14 cellular contexts compared by ENCODE assay signal in the genomic region with DNA sequence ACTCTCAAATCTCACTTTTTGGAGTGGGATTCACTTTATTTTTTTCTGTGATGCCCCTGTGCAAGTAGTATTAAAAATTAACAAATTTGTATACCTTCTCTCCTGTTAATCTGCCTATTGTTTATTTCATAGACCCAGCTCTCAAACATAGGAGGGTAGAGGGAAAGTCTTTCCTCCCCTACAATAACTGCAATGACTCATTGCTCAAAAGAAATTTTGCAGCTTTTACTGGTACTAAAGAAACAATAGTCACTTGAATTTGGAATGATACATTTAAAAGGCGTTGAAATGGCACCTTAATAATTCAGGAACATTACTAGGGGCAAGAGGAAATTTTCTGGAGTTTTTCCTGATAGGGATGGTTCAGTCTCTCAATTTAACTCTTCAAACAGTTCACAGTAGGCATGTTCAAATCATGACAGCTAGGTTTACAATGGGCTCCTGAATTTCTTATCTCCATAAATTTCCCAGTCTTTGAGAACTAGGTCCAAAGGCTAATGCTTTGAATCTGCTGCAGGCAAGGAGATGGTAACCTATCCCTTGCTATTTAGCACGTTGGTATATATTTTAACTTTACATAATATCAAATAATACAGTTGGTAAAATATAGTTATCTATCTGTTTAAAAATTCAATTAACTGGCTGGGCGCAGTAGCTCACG.
DNase-seq lines count a peak whose midpoint lies in the region; ATAC-seq and TF ChIP-seq lines count a peak whose summit lies in the region.
"Had no signal": no experiment of that assay in that cellular context is flagged by ENCODE, and none has a peak within 500 bp of the region (broad histone marks: within the 10 kb centered on the region; RNA-seq: fewer than 3 reads in every experiment).

No MANE protein-coding gene starts in this region.

- H2AK9ac ChIP-seq in IMR-90 (replicated peaks; ENCODE audit: low read depth, low read length, poor library complexity): no peak overlapping the region

- H3K4me1 Mint-ChIP-seq in H9: peaks cover 30 to 35% of the 10 kb centered on the region in 2 experiments
- H3K4me1 Mint-ChIP-seq in neural progenitor cell: no peaks in the 10 kb centered on the region
- no peaks in the 10 kb centered on the region for H3K4me1 Mint-ChIP-seq in T-cell

- DNase-seq in H9 (no peak), IMR-90 (no peak), dermis blood vessel endothelial cell (peak; percentile 19), neural progenitor cell (ENCODE audit: low spot score) (no peak), T-cell (no peak)
- DNase-seq: ACHN; C1 segment of cervical spinal cord; Calu3; CD4-positive, alpha-beta T cell; DMS 273 treated with DMSO at 0.1 percent for 48 hours; HCEC 1CT had no signal

- H3K14ac ChIP-seq in H9 (ENCODE audit: insufficient read depth, low read length) (no peak overlapping the region), IMR-90 (replicated peaks; ENCODE audit: low read depth, low read length) (peak overlapping the region; percentile 48; the same call in 1 of the 2 replicates)

- H3K56ac ChIP-seq in H9 (ENCODE audit: insufficient read length, low read depth, low read length): no peak overlapping the region
- H3K56ac ChIP-seq in IMR-90 (ENCODE audit: extremely low read depth, insufficient read depth, low read length): no peak overlapping the region

- BruUV-seq in IMR-90 (replicated peaks; lab: Mats Ljungman, UMichigan): no TSS peak

- H4K5ac ChIP-seq in H9 (ENCODE audit: insufficient read length, low read depth, low read length) (no peak overlapping the region), IMR-90 (ENCODE audit: low read depth, low read length) (no peak overlapping the region; the same call in 1 of the 2 replicates)

- H3T11ph ChIP-seq in H9 (ENCODE audit: low read length): no peak overlapping the region

- H3K27ac Mint-ChIP-seq in H9 (peak overlapping the region in 2 of 3 experiments; percentile 25 to 32; a peak in 2 of 7 replicates), neural progenitor cell (no peak overlapping the region), T-cell (no peak overlapping the region)
- H3K27ac Mint-ChIP-seq: CD4-positive, alpha-beta T cell had no signal

- 0 out of 2 replicates have a peak, but pooled peaks cover 1% of the 10 kb centered on the region for H3K36me3 ChIP-seq in IMR-90 (ENCODE audit: control insufficient read depth, insufficient read depth, low read length)
- no peaks in the 10 kb centered on the region for H3K36me3 ChIP-seq in neural progenitor cell

- dilution Hi-C loops in IMR-90 (cut with HindIII; ENCODE audit: low sequenced_read_pairs, unreplicated experiment): no loop called here

- no peak overlapping the region for H2AK5ac ChIP-seq in H9 (ENCODE audit: insufficient read length, low read length)
- no peak overlapping the region for H2AK5ac ChIP-seq in IMR-90 (ENCODE audit: low read depth, low read length)

- H3K27ac ChIP-seq in H9 (ENCODE audit: insufficient read length, low read depth, low read length): no peak overlapping the region
- no peak overlapping the region for H3K27ac ChIP-seq in IMR-90 (ENCODE audit: insufficient read depth, low read length)
- peak overlapping the region; percentile 18 for H3K27ac ChIP-seq in neural progenitor cell

- WGBS in H9 (ENCODE audit: extremely low coverage, insufficient read length, low lambda C conversion rate): no CpG with 5 or more reads among the region's 4 CpGs
- no CpG with 5 or more reads among the region's 4 CpGs for WGBS in IMR-90 (ENCODE audit: extremely low coverage in 2 of 2, insufficient read length in 1 of 2), 2 experiments

- in situ Hi-C loops in IMR-90 (cut with MboI; ENCODE audit: low sequenced_read_pairs): no loop called here

- H3K9ac ChIP-seq in H9 (ENCODE audit: extremely low read depth, insufficient read length, low read length) (no peak overlapping the region), IMR-90 (ENCODE audit: low read depth, low read length) (no peak overlapping the region), neural progenitor cell (no peak overlapping the region)

- H3K4me3 ChIP-seq in IMR-90 (ENCODE audit: insufficient read depth, low read depth, low read length) (no peak overlapping the region), neural progenitor cell (no peak overlapping the region)

- H3K4ac ChIP-seq in H9 (ENCODE audit: low read depth, low read length) (no peak overlapping the region), IMR-90 (ENCODE audit: low read depth, low read length) (no peak overlapping the region)

- POLR2A ChIA-PET in IMR-90 (lab: Charles Lee; ENCODE audit: unreplicated experiment): no interaction called here
- POLR2A ChIA-PET in T-cell (lab: Charles Lee): no interaction called here

- H3K4me2 ChIP-seq in H9 (ENCODE audit: insufficient read depth, insufficient read length, low read length) (no peak overlapping the region), IMR-90 (ENCODE audit: low read depth, low read length) (no peak overlapping the region), neural progenitor cell (no peak overlapping the region)

- H3K27me3 ChIP-seq in H9 (ENCODE audit: insufficient read depth, low read length) (no peaks in the 10 kb centered on the region), IMR-90 (ENCODE audit: control insufficient read depth, insufficient read depth, low read length) (no peaks in the 10 kb centered on the region), neural progenitor cell (no peaks in the 10 kb centered on the region)

- H2AFZ ChIP-seq in H9 (ENCODE audit: low read length) (no peak overlapping the region), IMR-90 (replicated peaks; ENCODE audit: low read length, poor library complexity) (no peak overlapping the region), neural progenitor cell (replicated peaks) (no peak overlapping the region)

- H3K9me3 ChIP-seq in H9 (ENCODE audit: control insufficient read depth, low read depth, low read length) (no peaks in the 10 kb centered on the region), IMR-90 (ENCODE audit: control insufficient read depth, insufficient read depth, low read length) (no peaks in the 10 kb centered on the region), neural progenitor cell (ENCODE audit: low read depth) (no peaks in the 10 kb centered on the region)

- peaks cover 7% of the 10 kb centered on the region; the same call in 1 of the 2 replicates for H3K4me1 ChIP-seq in H9 (ENCODE audit: insufficient read depth, low read length)
- H3K4me1 ChIP-seq in IMR-90 (ENCODE audit: control insufficient read depth, insufficient read depth, low read length): peaks cover 2% of the 10 kb centered on the region; the same call in 1 of the 2 replicates
- peaks cover 15% of the 10 kb centered on the region for H3K4me1 ChIP-seq in neural progenitor cell

- ATAC-seq in IMR-90 (ENCODE audit: low read depth) (no peak), T-cell (replicated peaks in 1 of 4) (no peak), GM19467 (IDR thresholded peaks at IDR 0.05; ENCODE audit: unreplicated experiment) (no peak), GM19324 (IDR thresholded peaks at IDR 0.05; ENCODE audit: low FRiP score, unreplicated experiment) (no peak), GM21381 (IDR thresholded peaks at IDR 0.05; ENCODE audit: unreplicated experiment) (no peak)

- H2BK120ac ChIP-seq in H9 (ENCODE audit: low read depth, low read length, poor library complexity, severe bottlenecking) (no peak overlapping the region), IMR-90 (ENCODE audit: low read depth, low read length) (peak overlapping the region; percentile 18; the same call in 1 of the 2 replicates)

- H2BK5ac ChIP-seq in H9 (ENCODE audit: insufficient read length, low read length): no peak overlapping the region
- no peak overlapping the region for H2BK5ac ChIP-seq in IMR-90 (ENCODE audit: low read depth, low read length, poor library complexity, severe bottlenecking)

- H2BK20ac ChIP-seq in H9 (ENCODE audit: low read depth, low read length, poor library complexity, severe bottlenecking) (no peak overlapping the region), IMR-90 (ENCODE audit: low read depth, low read length) (peak overlapping the region; percentile 18; the same call in 1 of the 2 replicates)

- TF ChIP-seq RAD21 in IMR-90 (IDR thresholded peaks at IDR 0.05; ENCODE audit: low read length): no peak

- H4K20me1 ChIP-seq in H9 (ENCODE audit: control insufficient read depth, insufficient read depth, insufficient read length) (no peaks in the 10 kb centered on the region), IMR-90 (ENCODE audit: insufficient read depth, low read length) (no peaks in the 10 kb centered on the region), neural progenitor cell (ENCODE audit: low read depth) (no peaks in the 10 kb centered on the region)

- no peak overlapping the region for H4K8ac ChIP-seq in H9 (replicated peaks; ENCODE audit: insufficient read length, low read depth, low read length)
- no peak overlapping the region for H4K8ac ChIP-seq in IMR-90 (ENCODE audit: low read depth in 2 of 2, low read length in 2 of 2)

- H3K79me1 ChIP-seq in H9 (ENCODE audit: insufficient read depth, low read depth, low read length, poor library complexity, severe bottlenecking) (no peaks in the 10 kb centered on the region), IMR-90 (ENCODE audit: low read depth in 1 of 2, low read length in 2 of 2) (no peaks in the 10 kb centered on the region)

- no peak for TF ChIP-seq CTCF in H9 (conservative IDR thresholded peaks at IDR 0.05)
- no peak for TF ChIP-seq CTCF in IMR-90 (conservative IDR thresholded peaks at IDR 0.05; ENCODE audit: low read depth, low read length)
- no peak for TF ChIP-seq CTCF in neural progenitor cell (IDR thresholded peaks at IDR 0.05)

- H3K79me2 ChIP-seq in H9 (ENCODE audit: insufficient read depth, low read length) (no peaks in the 10 kb centered on the region), neural progenitor cell (ENCODE audit: low read depth) (no peaks in the 10 kb centered on the region)

- H3K23me2 ChIP-seq in H9 (ENCODE audit: insufficient read length, low read depth, low read length, poor library complexity, severe bottlenecking): no peaks in the 10 kb centered on the region

- H3K36me3 Mint-ChIP-seq in H9 (ENCODE audit: insufficient read depth in 1 of 3, low read depth in 3 of 3) (peaks cover 25 to 52% (median 42%) of the 10 kb centered on the region in 3 experiments), neural progenitor cell (peaks cover 36% of the 10 kb centered on the region), T-cell (no peaks in the 10 kb centered on the region)

- no peak overlapping the region for H2BK12ac ChIP-seq in H9 (ENCODE audit: insufficient read length, low read depth, low read length)

- H3K18ac ChIP-seq in H9 (ENCODE audit: insufficient read length, low read depth, low read length): no peak overlapping the region
- no peak overlapping the region for H3K18ac ChIP-seq in IMR-90 (ENCODE audit: low read depth, low read length)

- H4K91ac ChIP-seq in H9 (ENCODE audit: insufficient read length, low read depth, low read length): no peak overlapping the region
- no peak overlapping the region for H4K91ac ChIP-seq in IMR-90 (ENCODE audit: insufficient read depth, low read depth, low read length)

- peaks cover 2 to 3% of the 10 kb centered on the region in 2 experiments; a peak in 3 of 5 replicates for H3K9me3 Mint-ChIP-seq in H9
- no peaks in the 10 kb centered on the region for H3K9me3 Mint-ChIP-seq in neural progenitor cell
- H3K9me3 Mint-ChIP-seq in T-cell: no peaks in the 10 kb centered on the region
- H3K9me3 Mint-ChIP-seq: CD4-positive, alpha-beta T cell had no signal

- CTCF ChIA-PET in IMR-90 (lab: Yijun Ruan, JAX) (no interaction called here), T-cell (lab: Charles Lee) (no interaction called here)

- peaks cover 19% of the 10 kb centered on the region for H3F3A ChIP-seq in neural progenitor cell (ENCODE audit: low read depth)

- H3K23ac ChIP-seq in H9 (ENCODE audit: insufficient read length, low read depth, low read length) (no peak overlapping the region), IMR-90 (ENCODE audit: low read depth, low read length) (no peak overlapping the region)

- TF ChIP-seq POLR2A in IMR-90 (IDR thresholded peaks at IDR 0.05; ENCODE audit: low read depth, low read length): no peak

- intact Hi-C loops in IMR-90 (cut with micrococcal nuclease): no loop called here

- H2BK15ac ChIP-seq in H9 (ENCODE audit: low read depth, low read length): no peak overlapping the region
- H2BK15ac ChIP-seq in IMR-90 (ENCODE audit: low read depth, low read length): no peak overlapping the region

- peaks cover 2% of the 10 kb centered on the region; the same call in 1 of the 2 replicates for H3K9me1 ChIP-seq in IMR-90 (ENCODE audit: insufficient read depth, low read length)

- no peak overlapping the region for H3K4me3 Mint-ChIP-seq in H9
- H3K4me3 Mint-ChIP-seq in neural progenitor cell: no peak overlapping the region
- H3K4me3 Mint-ChIP-seq in T-cell: no peak overlapping the region
- H3K4me3 Mint-ChIP-seq: CD4-positive, alpha-beta T cell had no signal

- H3K27me3 Mint-ChIP-seq in H9 (ENCODE audit: low read depth) (no peaks in the 10 kb centered on the region), neural progenitor cell (ENCODE audit: insufficient read depth, low read depth) (no peaks in the 10 kb centered on the region), T-cell (no peaks in the 10 kb centered on the region)
- H3K27me3 Mint-ChIP-seq: CD4-positive, alpha-beta T cell had no signal

Comparison
In these comparisons a context has a peak if more than half of its experiments do, and no peak if none do; other contexts are left out.
1. H3K27ac Mint-ChIP-seq: peak in H9 (2 of 3); none in neural progenitor cell (single experiment) and T-cell (0 of 2).